ENCODE assay signal across 9 cellular contexts in genomic region chr18:8084160-8084559, GRCh38.
DNase-seq lines count a peak whose midpoint lies in the region; ATAC-seq and TF ChIP-seq lines count a peak whose summit lies in the region.
"Had no signal": no experiment of that assay in that cellular context is flagged by ENCODE, and none has a peak within 500 bp of the region (broad histone marks: within the 10 kb centered on the region; RNA-seq: fewer than 3 reads in every experiment).

No MANE protein-coding gene starts in this region.

- H3K36me3 ChIP-seq in heart left ventricle: peaks cover 0 to 52% (median 10%) of the 10 kb centered on the region in 9 donors
- H3K36me3 ChIP-seq: uterus had no signal

- H3K9me3 Mint-ChIP-seq in stimulated activated memory B cell treated with anti-CD40 and anti-IgM and Interleukin-4, amounts not matched to agents 10 μg/mL and 1 μg/mL and 100 μg/mL, for 72 hours: peaks cover 4% of the 10 kb centered on the region

- no peaks in the 10 kb centered on the region for H3K36me3 Mint-ChIP-seq in stimulated activated memory B cell treated with anti-CD40 and anti-IgM and Interleukin-4, amounts not matched to agents 10 μg/mL and 1 μg/mL and 100 μg/mL, for 72 hours

- CTCF ChIA-PET in HEK293T (lab: Yijun Ruan, JAX) (no interaction called here), RWPE1 (lab: Yijun Ruan, JAX) (interaction anchor here (0.5 to 0.6 kb wide), 4 partner anchors 85 to 394 kb away, joined by 3 to 5 read pairs (median 4); no protein-coding TSS in a partner anchor)

- 43 to 74% (median 54%) methylated on average over 7 of the region's 7 CpGs for WGBS in heart left ventricle, 4 donors

- peak; percentile 55 to 85 (median 78) for ATAC-seq in heart left ventricle
- no peak for ATAC-seq in stimulated activated memory B cell treated with anti-CD40 and anti-IgM and Interleukin-4, amounts not matched to agents 10 μg/mL and 1 μg/mL and 100 μg/mL, for 72 hours

- no peaks in the 10 kb centered on the region for H3K27me3 Mint-ChIP-seq in stimulated activated memory B cell treated with anti-CD40 and anti-IgM and Interleukin-4, amounts not matched to agents 10 μg/mL and 1 μg/mL and 100 μg/mL, for 72 hours

- H3K27ac Mint-ChIP-seq in stimulated activated memory B cell treated with anti-CD40 and anti-IgM and Interleukin-4, amounts not matched to agents 10 μg/mL and 1 μg/mL and 100 μg/mL, for 72 hours: no peak overlapping the region

- no peaks in the 10 kb centered on the region for H3K27me3 ChIP-seq in heart left ventricle
- H3K27me3 ChIP-seq: uterus had no signal

- H3K27ac ChIP-seq in RWPE1: no peak overlapping the region
- H3K27ac ChIP-seq in heart left ventricle: no peak overlapping the region
- H3K27ac ChIP-seq: uterus had no signal

- no peaks in the 10 kb centered on the region for H3K4me1 Mint-ChIP-seq in stimulated activated memory B cell treated with anti-CD40 and anti-IgM and Interleukin-4, amounts not matched to agents 10 μg/mL and 1 μg/mL and 100 μg/mL, for 72 hours

- no peaks in the 10 kb centered on the region for H3K9me3 ChIP-seq in heart left ventricle
- H3K9me3 ChIP-seq: uterus had no signal

- POLR2A ChIA-PET in HEK293T (lab: Yijun Ruan, JAX): no interaction called here
- POLR2A ChIA-PET in RWPE1 (lab: Yijun Ruan, JAX; ENCODE audit: low non-redundant PET): no interaction called here

- no peak overlapping the region for H3K4me3 Mint-ChIP-seq in stimulated activated memory B cell treated with anti-CD40 and anti-IgM and Interleukin-4, amounts not matched to agents 10 μg/mL and 1 μg/mL and 100 μg/mL, for 72 hours

- peaks cover 0 to 23% (median 2%) of the 10 kb centered on the region in 12 donors for H3K4me1 ChIP-seq in heart left ventricle
- H3K4me1 ChIP-seq: uterus had no signal

- no peak for TF ChIP-seq POLR2A in heart left ventricle (IDR thresholded peaks at IDR 0.05)

- no peak overlapping the region for H3K4me3 ChIP-seq in heart left ventricle
- H3K4me3 ChIP-seq: uterus had no signal

- intact Hi-C loops in heart left ventricle (cut with DNase I): loop anchor here in 4 of 10 donors (10.0 kb wide), 2 partner anchors 281 to 301 kb away; no protein-coding TSS in a partner anchor

- peak; percentile 9; the same call in 1 of the 2 replicates for TF ChIP-seq CTCF in RWPE1 (conservative IDR thresholded peaks at IDR 0.05; ENCODE audit: low read depth)
- peak; percentile 35 to 69 (median 58) for TF ChIP-seq CTCF in heart left ventricle (IDR thresholded peaks at IDR 0.05)

- DNase-seq in AG08396 (ENCODE audit: low spot score) (peak; percentile 41), HEK293T (ENCODE audit: extremely low spot score) (peak; percentile 43), RWPE1 (ENCODE audit: low spot score) (peak; percentile 68), heart left ventricle (peak in 3 of 5 donors; percentile 31 to 51 (median 40)), stromal cell of bone marrow (ENCODE audit: low read depth) (peak; percentile 14), DMS114 treated with DMSO at 0.1 percent for 48 hours (lab: John Stamatoyannopoulos, UW; ENCODE audit: unreplicated experiment) (no peak)
- no peak for DNase-seq in stimulated activated naive CD4-positive, alpha-beta T cell treated with Interleukin-2 at 50 U/mL for 16 hours (lab: John Stamatoyannopoulos, UW)

TF ChIP-seq in HEK293T, 16 proteins besides CTCF, POLR2A, EP300 and RAD21:
- TF ChIP-seq CTBP1 (IDR thresholded peaks at IDR 0.05; ENCODE audit: borderline replicate concordance) (no peak), L3MBTL2 (conservative IDR thresholded peaks at IDR 0.05) (no peak), NFRKB (IDR thresholded peaks at IDR 0.05) (no peak), SUZ12 (IDR thresholded peaks at IDR 0.05) (no peak), FOXA1 (IDR thresholded peaks at IDR 0.05) (no peak), PKNOX1 (IDR thresholded peaks at IDR 0.05) (no peak), FOXK2 (IDR thresholded peaks at IDR 0.05) (no peak), ARNT (IDR thresholded peaks at IDR 0.05) (no peak), FOXM1 (IDR thresholded peaks at IDR 0.05; ENCODE audit: borderline replicate concordance) (no peak), BHLHE40 (IDR thresholded peaks at IDR 0.05; ENCODE audit: borderline replicate concordance) (no peak), LEF1 (IDR thresholded peaks at IDR 0.05; ENCODE audit: borderline replicate concordance) (no peak), ELF4 (IDR thresholded peaks at IDR 0.05) (no peak), TARDBP (IDR thresholded peaks at IDR 0.05) (no peak), SP1 (IDR thresholded peaks at IDR 0.05) (no peak), ZNF384 (IDR thresholded peaks at IDR 0.05) (no peak), HDGF (IDR thresholded peaks at IDR 0.05; ENCODE audit: borderline replicate concordance) (no peak)

Comparison
In these comparisons a context has a peak if more than half of its experiments do, and no peak if none do; other contexts are left out.
1. DNase-seq: peak in AG08396 (single experiment), HEK293T (single experiment), RWPE1 (single experiment), heart left ventricle (3 of 5) and stromal cell of bone marrow (single experiment); none in DMS114 treated with DMSO at 0.1 percent for 48 hours (single experiment) and stimulated activated naive CD4-positive, alpha-beta T cell treated with Interleukin-2 at 50 U/mL for 16 hours (single experiment).